Comparison of ENCODE assay signal across 10 cellular contexts in genomic region chr20:59831024-59831900, GRCh38.
DNase-seq lines count a peak whose midpoint lies in the region; ATAC-seq and TF ChIP-seq lines count a peak whose summit lies in the region.
"Had no signal": no experiment of that assay in that cellular context is flagged by ENCODE, and none has a peak within 500 bp of the region (broad histone marks: within the 10 kb centered on the region; RNA-seq: fewer than 3 reads in every experiment).

No MANE protein-coding gene starts in this region.

- peak overlapping the region; percentile 57 for H3K27ac Mint-ChIP-seq in neural crest cell (ENCODE audit: unreplicated experiment)
- no peak overlapping the region for H3K27ac Mint-ChIP-seq in T-cell

- peak overlapping the region in 37 of 59 donors; percentile 0 to 68 (median 46) for H3K27ac ChIP-seq in dorsolateral prefrontal cortex

- no peaks in the 10 kb centered on the region for H3K27me3 ChIP-seq in dorsolateral prefrontal cortex

- CTCF ChIA-PET in T-cell (lab: Charles Lee): no interaction called here

- H3K27me3 Mint-ChIP-seq in neural crest cell (ENCODE audit: low read depth) (peaks cover 8% of the 10 kb centered on the region), T-cell (peaks cover 43% of the 10 kb centered on the region in 2 donors)

- DNase-seq in GM03348 (ENCODE audit: low spot score) (peak; percentile 4), dorsolateral prefrontal cortex (peak in 5 of 10 donors; percentile 53 to 76 (median 63)), neural crest cell (ENCODE audit: low read depth, low spot score) (no peak), T-cell (no peak), NCI-H82 (lab: John Stamatoyannopoulos, UW) (no peak)
- DNase-seq: dermis blood vessel endothelial cell, NCI-H524 treated with DMSO at 0.1 percent for 48 hours had no signal

- intact Hi-C loops in dorsolateral prefrontal cortex (cut with DNase I): loop anchor here (5.0 to 10.0 kb wide), 2 partner anchors 34 to 236 kb away; no protein-coding TSS in a partner anchor

- no peak overlapping the region for H3K4me3 Mint-ChIP-seq in neural crest cell
- no peak overlapping the region for H3K4me3 Mint-ChIP-seq in T-cell

- no peak for TF ChIP-seq CTCF in dorsolateral prefrontal cortex (IDR thresholded peaks at IDR 0.05 in 54 of 56, conservative IDR thresholded peaks at IDR 0.05 in 2 of 56; ENCODE audit: low read depth in 1 of 56, partially characterized antibody in 56 of 56)
- no peak for TF ChIP-seq CTCF in neural crest cell (conservative IDR thresholded peaks at IDR 0.05)

- no peak overlapping the region for H3K4me3 ChIP-seq in dorsolateral prefrontal cortex

- POLR2A ChIA-PET in T-cell (lab: Charles Lee): no interaction called here

- ATAC-seq in HG02798 (IDR thresholded peaks at IDR 0.05; ENCODE audit: poor library complexity, unreplicated experiment) (peak; percentile 41), GM18498 (IDR thresholded peaks at IDR 0.05; ENCODE audit: unreplicated experiment) (no peak), HG03565 (IDR thresholded peaks at IDR 0.05; ENCODE audit: unreplicated experiment) (no peak), T-cell (replicated peaks in 1 of 4) (no peak)

- H3K9me3 Mint-ChIP-seq in neural crest cell: no peaks in the 10 kb centered on the region
- H3K9me3 Mint-ChIP-seq in T-cell: no peaks in the 10 kb centered on the region

- H3K4me1 Mint-ChIP-seq in neural crest cell: peaks cover 53% of the 10 kb centered on the region
- peaks cover 0 to 5% (median 0%) of the 10 kb centered on the region in 3 donors for H3K4me1 Mint-ChIP-seq in T-cell

- H3K36me3 Mint-ChIP-seq in neural crest cell (ENCODE audit: low read depth) (no peaks in the 10 kb centered on the region), T-cell (no peaks in the 10 kb centered on the region)
